ENCODE assay signal across 9 cellular contexts in genomic region chr12:6769003-6769389, GRCh38. TPM values are rescaled to one million over a fixed set of nuclear protein-coding genes. Genes with fewer than 3 reads are reported as not detected.
DNase-seq lines count a peak whose midpoint lies in the region; ATAC-seq and TF ChIP-seq lines count a peak whose summit lies in the region.
"Had no signal": no experiment of that assay in that cellular context is flagged by ENCODE, and none has a peak within 500 bp of the region (broad histone marks: within the 10 kb centered on the region; RNA-seq: fewer than 3 reads in every experiment).

No MANE protein-coding gene starts in this region.

- peaks cover 26% of the 10 kb centered on the region for H4K20me1 ChIP-seq in hepatocyte (ENCODE audit: insufficient read depth, poor library complexity, severe bottlenecking)

- no peaks in the 10 kb centered on the region for H3K9me3 Mint-ChIP-seq in activated CD8-positive, alpha-beta T cell treated with anti-CD3 and anti-CD28 coated beads for 36 hours
- H3K9me3 Mint-ChIP-seq in activated CD8-positive, alpha-beta T cell treated with anti-CD3 and anti-CD28 coated beads, Interleukin-2, amount 10 ng/mL, durations not matched to agents 7 days and 5 days (ENCODE audit: insufficient read depth) = no peaks in the 10 kb centered on the region

- WGBS in hepatocyte (ENCODE audit: low lambda C conversion rate, missing lambda C conversion rate) = 42% methylated on average over 6 of the region's 6 CpGs

- peaks cover 50% of the 10 kb centered on the region for H3K4me1 Mint-ChIP-seq in activated CD8-positive, alpha-beta T cell treated with anti-CD3 and anti-CD28 coated beads for 36 hours (ENCODE audit: low read depth)
- H3K4me1 Mint-ChIP-seq in activated CD8-positive, alpha-beta T cell treated with anti-CD3 and anti-CD28 coated beads, Interleukin-2, amount 10 ng/mL, durations not matched to agents 7 days and 5 days (ENCODE audit: low read depth) = peaks cover 78% of the 10 kb centered on the region

- H3K27me3 ChIP-seq in hepatocyte = no peaks in the 10 kb centered on the region
- no peaks in the 10 kb centered on the region for H3K27me3 ChIP-seq in thoracic aorta (replicated peaks; ENCODE audit: insufficient read depth)

- CTCF ChIA-PET in activated CD8-positive, alpha-beta T cell treated with anti-CD3 and anti-CD28 coated beads for 36 hours (lab: Charles Lee) = interaction anchor here (1.6 to 6.2 kb wide), 2 partner anchors 11 to 16 kb away, joined by 9 to 89 read pairs; partner anchors contain the start of gene MLF2
- CTCF ChIA-PET in activated CD8-positive, alpha-beta T cell treated with anti-CD3 and anti-CD28 coated beads, Interleukin-2, amount 10 ng/mL, durations not matched to agents 7 days and 5 days (lab: Charles Lee) = interaction anchor here (1.7 to 20.8 kb wide), 3 partner anchors 11 to 104 kb away, joined by 5 to 378 read pairs (median 160); partner anchors contain the start of genes MLF2 and SPSB2

- H3K9me2 ChIP-seq in hepatocyte (replicated peaks; ENCODE audit: insufficient read depth) = no peaks in the 10 kb centered on the region

- H3K4me1 ChIP-seq in hepatocyte (ENCODE audit: insufficient read depth) (peaks cover 34% of the 10 kb centered on the region), thoracic aorta (ENCODE audit: control insufficient read depth in 1 of 2, low read depth in 2 of 2) (peaks cover 20 to 47% of the 10 kb centered on the region in 2 donors)

- peaks cover 34% of the 10 kb centered on the region for H3K36me3 Mint-ChIP-seq in activated CD8-positive, alpha-beta T cell treated with anti-CD3 and anti-CD28 coated beads for 36 hours (ENCODE audit: low read depth)
- H3K36me3 Mint-ChIP-seq in activated CD8-positive, alpha-beta T cell treated with anti-CD3 and anti-CD28 coated beads, Interleukin-2, amount 10 ng/mL, durations not matched to agents 7 days and 5 days (ENCODE audit: low read depth) = peaks cover 5% of the 10 kb centered on the region

- peak overlapping the region; percentile 95 for H3K4me2 ChIP-seq in hepatocyte

- no peak for ATAC-seq in activated CD8-positive, alpha-beta T cell treated with anti-CD3 and anti-CD28 coated beads for 36 hours
- ATAC-seq in activated CD8-positive, alpha-beta T cell treated with anti-CD3 and anti-CD28 coated beads, Interleukin-2, amount 10 ng/mL, durations not matched to agents 7 days and 5 days = no peak
- ATAC-seq in thoracic aorta (ENCODE audit: insufficient number of reproducible peaks, low FRiP score, low read depth) (no peak), GM18520 (IDR thresholded peaks at IDR 0.05; ENCODE audit: unreplicated experiment) (no peak), HG02678 (IDR thresholded peaks at IDR 0.05; ENCODE audit: unreplicated experiment) (no peak)

- DNase-seq in activated CD8-positive, alpha-beta T cell treated with anti-CD3 and anti-CD28 coated beads for 36 hours = no peak
- no peak for DNase-seq in activated CD8-positive, alpha-beta T cell treated with anti-CD3 and anti-CD28 coated beads, Interleukin-2, amount 10 ng/mL, durations not matched to agents 7 days and 5 days
- DNase-seq in hepatocyte (ENCODE audit: low spot score) (peak; percentile 72), thoracic aorta (ENCODE audit: low spot score) (no peak), HuH-7 (ENCODE audit: low spot score) (no peak)

- intact Hi-C loops in activated CD8-positive, alpha-beta T cell treated with anti-CD3 and anti-CD28 coated beads for 36 hours (cut with micrococcal nuclease) = no loop called here

- H3K4me3 ChIP-seq in WI38 (ENCODE audit: low read depth, low read length) = peak overlapping the region; percentile 94
- H3K4me3 ChIP-seq in hepatocyte = peak overlapping the region; percentile 63
- peak overlapping the region; percentile 97 for H3K4me3 ChIP-seq in thoracic aorta
- H3K4me3 ChIP-seq: lung had no signal

- H3K9me3 ChIP-seq in hepatocyte (ENCODE audit: low read depth) (no peaks in the 10 kb centered on the region), thoracic aorta (no peaks in the 10 kb centered on the region)

- H3K27ac Mint-ChIP-seq in activated CD8-positive, alpha-beta T cell treated with anti-CD3 and anti-CD28 coated beads for 36 hours = no peak overlapping the region
- no peak overlapping the region for H3K27ac Mint-ChIP-seq in activated CD8-positive, alpha-beta T cell treated with anti-CD3 and anti-CD28 coated beads, Interleukin-2, amount 10 ng/mL, durations not matched to agents 7 days and 5 days

- H3K36me3 ChIP-seq in hepatocyte (replicated peaks; ENCODE audit: insufficient read depth, low read depth) (no peaks in the 10 kb centered on the region), thoracic aorta (peaks cover 22% of the 10 kb centered on the region)

- peaks cover 24% of the 10 kb centered on the region for H3K27me3 Mint-ChIP-seq in activated CD8-positive, alpha-beta T cell treated with anti-CD3 and anti-CD28 coated beads for 36 hours
- peaks cover 24% of the 10 kb centered on the region for H3K27me3 Mint-ChIP-seq in activated CD8-positive, alpha-beta T cell treated with anti-CD3 and anti-CD28 coated beads, Interleukin-2, amount 10 ng/mL, durations not matched to agents 7 days and 5 days (ENCODE audit: low read depth)

- TF ChIP-seq CTCF in activated CD8-positive, alpha-beta T cell treated with anti-CD3 and anti-CD28 coated beads for 36 hours (IDR thresholded peaks at IDR 0.05) = no peak
- TF ChIP-seq CTCF in WI38 (IDR thresholded peaks at IDR 0.05; ENCODE audit: low read depth, low read length) (no peak), hepatocyte (IDR thresholded peaks at IDR 0.05; ENCODE audit: poor library complexity) (no peak), thoracic aorta (IDR thresholded peaks at IDR 0.05) (no peak)

- H3K4me3 Mint-ChIP-seq in activated CD8-positive, alpha-beta T cell treated with anti-CD3 and anti-CD28 coated beads for 36 hours = peak overlapping the region; percentile 71
- H3K4me3 Mint-ChIP-seq in activated CD8-positive, alpha-beta T cell treated with anti-CD3 and anti-CD28 coated beads, Interleukin-2, amount 10 ng/mL, durations not matched to agents 7 days and 5 days = no peak overlapping the region

- peaks cover 32% of the 10 kb centered on the region for H3K79me2 ChIP-seq in hepatocyte

- POLR2A ChIA-PET in activated CD8-positive, alpha-beta T cell treated with anti-CD3 and anti-CD28 coated beads for 36 hours (lab: Charles Lee) = interaction anchor here (0.7 to 4.9 kb wide), 3 partner anchors 9 to 16 kb away, joined by 3 to 21 read pairs (median 4); partner anchors contain the start of gene MLF2
- POLR2A ChIA-PET in activated CD8-positive, alpha-beta T cell treated with anti-CD3 and anti-CD28 coated beads, Interleukin-2, amount 10 ng/mL, durations not matched to agents 7 days and 5 days (lab: Charles Lee) = interaction anchor here (2.2 to 4.4 kb wide), 2 partner anchors 16 to 82 kb away, joined by 4 to 35 read pairs; partner anchors contain the start of genes CDCA3, MLF2 and USP5

- H3K27ac ChIP-seq in hepatocyte = peak overlapping the region; percentile 86
- peak overlapping the region; percentile 1 to 86 for H3K27ac ChIP-seq in thoracic aorta

- no peak overlapping the region for H2AFZ ChIP-seq in hepatocyte

RNA-seq across cellular contexts. Expression of gene PTMS, which starts 2.8 kb away (rescaled TPM):
- total RNA-seq in activated CD8-positive, alpha-beta T cell treated with anti-CD3 and anti-CD28 coated beads for 36 hours = 10 to 100 TPM; 78.6 TPM
- 10 to 100 TPM; 42.9 to 47.4 TPM for total RNA-seq in activated CD8-positive, alpha-beta T cell treated with anti-CD3 and anti-CD28 coated beads, Interleukin-2, amount 10 ng/mL, durations not matched to agents 7 days and 5 days
- total RNA-seq in hepatocyte = 179 and 180 TPM in 2 replicates
- 282 and 315 TPM in 2 replicates for polyA plus RNA-seq in hepatocyte
- 100 to 1,000 TPM; 168 to 186 TPM for total RNA-seq in thoracic aorta

RNA-seq across cellular contexts. Expression of gene LAG3, which starts 3.3 kb away (rescaled TPM):
- 100 to 1,000 TPM; 264 to 268 TPM for total RNA-seq in activated CD8-positive, alpha-beta T cell treated with anti-CD3 and anti-CD28 coated beads for 36 hours
- total RNA-seq in activated CD8-positive, alpha-beta T cell treated with anti-CD3 and anti-CD28 coated beads, Interleukin-2, amount 10 ng/mL, durations not matched to agents 7 days and 5 days = 10 to 100 TPM; 43.0 to 45.2 TPM
- total RNA-seq in hepatocyte (0.52 and 0.70 TPM in 2 replicates), thoracic aorta (1 to 10 TPM in 1 of 2 donors, under 1 TPM in 1; 0.95 to 1.5 TPM)
- 0.91 and 1.2 TPM in 2 replicates for polyA plus RNA-seq in hepatocyte

RNA-seq across cellular contexts. Expression of gene MLF2, which starts 16.1 kb away (rescaled TPM):
- 100 to 1,000 TPM; 149 to 151 TPM for total RNA-seq in activated CD8-positive, alpha-beta T cell treated with anti-CD3 and anti-CD28 coated beads for 36 hours
- total RNA-seq in activated CD8-positive, alpha-beta T cell treated with anti-CD3 and anti-CD28 coated beads, Interleukin-2, amount 10 ng/mL, durations not matched to agents 7 days and 5 days = 100 to 1,000 TPM; 109 to 113 TPM
- total RNA-seq in hepatocyte = 210 and 241 TPM in 2 replicates
- 508 and 535 TPM in 2 replicates for polyA plus RNA-seq in hepatocyte
- 100 to 1,000 TPM; 129 to 179 TPM for total RNA-seq in thoracic aorta

RNA-seq across cellular contexts. Expression of gene CD4, which starts 20.3 kb away (rescaled TPM):
- 10 to 100 TPM; 11.1 to 14.1 TPM for total RNA-seq in activated CD8-positive, alpha-beta T cell treated with anti-CD3 and anti-CD28 coated beads for 36 hours
- 1 to 10 TPM in 1 of 2 experiments, under 1 TPM in 1; 0.90 to 1.6 TPM for total RNA-seq in activated CD8-positive, alpha-beta T cell treated with anti-CD3 and anti-CD28 coated beads, Interleukin-2, amount 10 ng/mL, durations not matched to agents 7 days and 5 days
- 2.4 and 2.7 TPM in 2 replicates for total RNA-seq in hepatocyte
- polyA plus RNA-seq in hepatocyte = 2.7 and 6.4 TPM in 2 replicates
- total RNA-seq in thoracic aorta = 10 to 100 TPM; 22.3 to 25.0 TPM

RNA-seq across cellular contexts. Expression of gene COPS7A, which starts 45.1 kb away (rescaled TPM):
- total RNA-seq in activated CD8-positive, alpha-beta T cell treated with anti-CD3 and anti-CD28 coated beads for 36 hours = 10 to 100 TPM; 35.9 to 38.8 TPM
- 10 to 100 TPM; 26.9 to 29.7 TPM for total RNA-seq in activated CD8-positive, alpha-beta T cell treated with anti-CD3 and anti-CD28 coated beads, Interleukin-2, amount 10 ng/mL, durations not matched to agents 7 days and 5 days
- 46.9 and 56.7 TPM in 2 replicates for total RNA-seq in hepatocyte
- polyA plus RNA-seq in hepatocyte = 65.2 and 73.6 TPM in 2 replicates
- 10 to 100 TPM; 69.9 to 78.2 TPM for total RNA-seq in thoracic aorta

Comparison
In these comparisons a context has a peak if more than half of its experiments do, and no peak if none do; other contexts are left out.
1. RNA of gene LAG3, which starts 3.3 kb away (total RNA-seq): 264 to 268 TPM in activated CD8-positive, alpha-beta T cell treated with anti-CD3 and anti-CD28 coated beads for 36 hours and 43.0 to 45.2 TPM in activated CD8-positive, alpha-beta T cell treated with anti-CD3 and anti-CD28 coated beads, Interleukin-2, amount 10 ng/mL, durations not matched to agents 7 days and 5 days; 0.95 to 1.5 TPM in thoracic aorta and 0.52 to 0.70 TPM in hepatocyte; every median in the first group is over 10 times any median in the second.
2. Peak in every context shown above with its lines, with median percentiles within 50 percentile points of each other: H3K4me3 ChIP-seq.